ENCODE assay signal across 10 cellular contexts in genomic region chr15:74399100-74399499, GRCh38. TPM values are rescaled to one million over a fixed set of nuclear protein-coding genes. Genes with fewer than 3 reads are reported as not detected.
DNase-seq lines count a peak whose midpoint lies in the region; ATAC-seq and TF ChIP-seq lines count a peak whose summit lies in the region.
"Had no signal": no experiment of that assay in that cellular context is flagged by ENCODE, and none has a peak within 500 bp of the region (broad histone marks: within the 10 kb centered on the region; RNA-seq: fewer than 3 reads in every experiment).

No MANE protein-coding gene starts in this region.

- peak overlapping the region; percentile 79 for H3K27ac Mint-ChIP-seq in activated naive CD4-positive, alpha-beta T cell treated with anti-CD3 and anti-CD28 coated beads, Interleukin-2, amount 50 U/mL, for 24 hours
- peak overlapping the region; percentile 90 for H3K27ac Mint-ChIP-seq in activated naive CD8-positive, alpha-beta T cell treated with anti-CD3 and anti-CD28 coated beads, Interleukin-2, amount 10 ng/mL, durations not matched to agents 7 days and 5 days

- H3K79me2 ChIP-seq in OCI-LY7 (ENCODE audit: insufficient read depth, low read depth, low read length): no peaks in the 10 kb centered on the region

- no peaks in the 10 kb centered on the region for H3K36me3 Mint-ChIP-seq in activated naive CD4-positive, alpha-beta T cell treated with anti-CD3 and anti-CD28 coated beads, Interleukin-2, amount 50 U/mL, for 24 hours
- H3K36me3 Mint-ChIP-seq in activated naive CD8-positive, alpha-beta T cell treated with anti-CD3 and anti-CD28 coated beads, Interleukin-2, amount 10 ng/mL, durations not matched to agents 7 days and 5 days: no peaks in the 10 kb centered on the region

- peaks cover 93% of the 10 kb centered on the region for H3K4me1 Mint-ChIP-seq in activated naive CD4-positive, alpha-beta T cell treated with anti-CD3 and anti-CD28 coated beads, Interleukin-2, amount 50 U/mL, for 24 hours
- peaks cover 80% of the 10 kb centered on the region for H3K4me1 Mint-ChIP-seq in activated naive CD8-positive, alpha-beta T cell treated with anti-CD3 and anti-CD28 coated beads, Interleukin-2, amount 10 ng/mL, durations not matched to agents 7 days and 5 days

- WGBS in esophagus squamous epithelium, 2 donors: 78 to 89% methylated on average over 3 of the region's 3 CpGs

- no peaks in the 10 kb centered on the region for H3K9me2 ChIP-seq in OCI-LY7 (ENCODE audit: insufficient read depth, low read length)

- H3K4me2 ChIP-seq in OCI-LY7 (ENCODE audit: low read length): no peak overlapping the region

- no peak for ATAC-seq in activated naive CD8-positive, alpha-beta T cell treated with anti-CD3 and anti-CD28 coated beads, Interleukin-2, amount 10 ng/mL, durations not matched to agents 7 days and 5 days (ENCODE audit: low read depth)

- intact Hi-C loops in OCI-LY7 (cut with micrococcal nuclease; ENCODE audit: unreplicated experiment) (no loop called here), posterior vena cava (cut with DNase I) (no loop called here), esophagus squamous epithelium (cut with DNase I) (no loop called here)

- no peak for TF ChIP-seq POLR2A in esophagus squamous epithelium (IDR thresholded peaks at IDR 0.05)

- H2AFZ ChIP-seq in OCI-LY7 (ENCODE audit: low read length): no peak overlapping the region

- H3K36me3 ChIP-seq in OCI-LY7 (ENCODE audit: insufficient read depth, low read length): no peaks in the 10 kb centered on the region
- no peaks in the 10 kb centered on the region for H3K36me3 ChIP-seq in esophagus squamous epithelium

- H3K27ac ChIP-seq in OCI-LY7 (ENCODE audit: low read depth, low read length, poor library complexity, severe bottlenecking) (no peak overlapping the region), esophagus squamous epithelium (no peak overlapping the region)
- H3K27ac ChIP-seq: coronary artery had no signal

- POLR2A ChIA-PET in activated naive CD8-positive, alpha-beta T cell treated with anti-CD3 and anti-CD28 coated beads, Interleukin-2, amount 10 ng/mL, durations not matched to agents 7 days and 5 days (lab: Charles Lee): interaction anchor here (2.7 to 6.3 kb wide), 3 partner anchors 14 to 33 kb away, joined by 14 to 109 read pairs (median 102); partner anchors contain the start of gene SEMA7A
- POLR2A ChIA-PET in OCI-LY7 (lab: Charles Lee): interaction anchor here (0.5 kb wide), 1 partner anchor 1601 kb away, joined by 3 read pairs; no protein-coding TSS in a partner anchor

- BruUV-seq in OCI-LY7 (replicated peaks; lab: Mats Ljungman, UMichigan): no TSS peak

- H3K9me3 Mint-ChIP-seq in activated naive CD4-positive, alpha-beta T cell treated with anti-CD3 and anti-CD28 coated beads, Interleukin-2, amount 50 U/mL, for 24 hours: no peaks in the 10 kb centered on the region
- no peaks in the 10 kb centered on the region for H3K9me3 Mint-ChIP-seq in activated naive CD8-positive, alpha-beta T cell treated with anti-CD3 and anti-CD28 coated beads, Interleukin-2, amount 10 ng/mL, durations not matched to agents 7 days and 5 days

- no peak for TF ChIP-seq CTCF in OCI-LY7 (conservative IDR thresholded peaks at IDR 0.05; ENCODE audit: low read length)
- no peak for TF ChIP-seq CTCF in esophagus squamous epithelium (IDR thresholded peaks at IDR 0.05)

- no peak for DNase-seq in activated naive CD4-positive, alpha-beta T cell treated with Interleukin-2 at 50 U/mL for 16 hours
- peak; percentile 44 for DNase-seq in MV-4-11 (lab: John Stamatoyannopoulos, UW)
- DNase-seq in activated naive CD8-positive, alpha-beta T cell treated with anti-CD3 and anti-CD28 coated beads, Interleukin-2, amount 10 ng/mL, durations not matched to agents 7 days and 5 days: no peak
- DNase-seq in OCI-LY7 (ENCODE audit: low spot score): no peak
- DNase-seq in posterior vena cava (ENCODE audit: low spot score): no peak
- no peak for DNase-seq in COLO829 (ENCODE audit: low spot score)
- DNase-seq in esophagus squamous epithelium (lab: John Stamatoyannopoulos, UW): no peak
- DNase-seq: NCI-H146 had no signal

- no peak overlapping the region for H3K4me3 Mint-ChIP-seq in activated naive CD4-positive, alpha-beta T cell treated with anti-CD3 and anti-CD28 coated beads, Interleukin-2, amount 50 U/mL, for 24 hours
- H3K4me3 Mint-ChIP-seq in activated naive CD8-positive, alpha-beta T cell treated with anti-CD3 and anti-CD28 coated beads, Interleukin-2, amount 10 ng/mL, durations not matched to agents 7 days and 5 days: no peak overlapping the region

- H3K4me3 ChIP-seq in OCI-LY7 (ENCODE audit: low read depth, low read length, poor library complexity, severe bottlenecking) (no peak overlapping the region), esophagus squamous epithelium (no peak overlapping the region)
- H3K4me3 ChIP-seq: coronary artery had no signal

- CTCF ChIA-PET in OCI-LY7 (lab: Charles Lee; ENCODE audit: unreplicated experiment): no interaction called here

- H3K27me3 Mint-ChIP-seq in activated naive CD4-positive, alpha-beta T cell treated with anti-CD3 and anti-CD28 coated beads, Interleukin-2, amount 50 U/mL, for 24 hours: no peaks in the 10 kb centered on the region
- H3K27me3 Mint-ChIP-seq in activated naive CD8-positive, alpha-beta T cell treated with anti-CD3 and anti-CD28 coated beads, Interleukin-2, amount 10 ng/mL, durations not matched to agents 7 days and 5 days: no peaks in the 10 kb centered on the region

- peaks cover 4% of the 10 kb centered on the region for H4K20me1 ChIP-seq in OCI-LY7 (ENCODE audit: insufficient read depth, low read length)

- H3K4me1 ChIP-seq in OCI-LY7 (ENCODE audit: insufficient read depth, low read length, poor library complexity, severe bottlenecking) (peaks cover 80% of the 10 kb centered on the region), esophagus squamous epithelium (peaks cover 11 to 69% (median 13%) of the 10 kb centered on the region in 3 donors)

- H3K27me3 ChIP-seq in esophagus squamous epithelium: peaks cover 0 to 35% (median 0%) of the 10 kb centered on the region in 4 donors

- H3K9me3 ChIP-seq in OCI-LY7 (ENCODE audit: low read length) (no peaks in the 10 kb centered on the region), esophagus squamous epithelium (no peaks in the 10 kb centered on the region)

RNA-seq across cellular contexts. Expression of gene CYP11A1, which starts 31.7 kb away (rescaled TPM):
- total RNA-seq in activated naive CD8-positive, alpha-beta T cell treated with anti-CD3 and anti-CD28 coated beads, Interleukin-2, amount 10 ng/mL, durations not matched to agents 7 days and 5 days: not detected
- not detected in 2 replicates for total RNA-seq in OCI-LY7 (2014; rRNA removed; shearing (Covaris generic))
- total RNA-seq in OCI-LY7 (2022) (not detected in 2 replicates), posterior vena cava (1 to 10 TPM in 1 of 2 donors, under 1 TPM in 1; 0.71 to 1.2 TPM), esophagus squamous epithelium (10 to 100 TPM in 2 of 4 donors, 1 to 10 TPM in 2; 1.3 to 17.0 (median 9.5) TPM)

RNA-seq across cellular contexts. Expression of gene SEMA7A, which starts 34.7 kb away (rescaled TPM):
- 10 to 100 TPM; 15.2 to 15.8 TPM for total RNA-seq in activated naive CD8-positive, alpha-beta T cell treated with anti-CD3 and anti-CD28 coated beads, Interleukin-2, amount 10 ng/mL, durations not matched to agents 7 days and 5 days
- 0.06 and 0.08 TPM in 2 replicates for total RNA-seq in OCI-LY7 (2014; rRNA removed; shearing (Covaris generic))
- 0.46 and 1.0 TPM in 2 replicates for total RNA-seq in OCI-LY7 (2022)
- total RNA-seq in posterior vena cava: 1 to 10 TPM; 1.2 to 2.0 TPM
- 1 to 10 TPM; 1.2 to 7.5 (median 2.9) TPM for total RNA-seq in esophagus squamous epithelium
